Comparison of ENCODE assay signal across 17 cellular contexts in genomic region chr7:121244120-121244865, GRCh38.
DNase-seq lines count a peak whose midpoint lies in the region; ATAC-seq and TF ChIP-seq lines count a peak whose summit lies in the region.
"Had no signal": no experiment of that assay in that cellular context is flagged by ENCODE, and none has a peak within 500 bp of the region (broad histone marks: within the 10 kb centered on the region; RNA-seq: fewer than 3 reads in every experiment).

No MANE protein-coding gene starts in this region.

- peaks cover 8 to 36% (median 23%) of the 10 kb centered on the region in 5 experiments for H3K9me3 Mint-ChIP-seq in brain

- peaks cover 3 to 60% of the 10 kb centered on the region in 2 donors for H3K36me3 ChIP-seq in gastrocnemius medialis
- H3K36me3 ChIP-seq: uterus had no signal

- H3K4me3 Mint-ChIP-seq in brain, result peak overlapping the region in 2 of 5 experiments; percentile 8 to 9
- H3K4me3 Mint-ChIP-seq: activated CD4-positive, alpha-beta T cell treated with anti-CD3 and anti-CD28 coated beads for 36 hours; activated naive CD8-positive, alpha-beta T cell treated with anti-CD3 and anti-CD28 coated beads, Interleukin-2, amount 10 ng/mL, durations not matched to agents 7 days and 5 days; CD4-positive, alpha-beta memory T cell had no signal

- peak; percentile 58 to 68 for ATAC-seq in gastrocnemius medialis
- no peak for ATAC-seq in left lobe of liver
- ATAC-seq: activated CD4-positive, alpha-beta T cell treated with anti-CD3 and anti-CD28 coated beads for 36 hours; PC-3 had no signal

- TF ChIP-seq CTCF in brain (conservative IDR thresholded peaks at IDR 0.05) (no peak), gastrocnemius medialis (IDR thresholded peaks at IDR 0.05 in 4 of 5, conservative IDR thresholded peaks at IDR 0.05 in 1 of 5) (no peak)

- intact Hi-C loops in gastrocnemius medialis (cut with DNase I; ENCODE audit: low total_unique reads), result no loop called here

- peaks cover 3% of the 10 kb centered on the region for H3K27me3 Mint-ChIP-seq in brain

- H3K4me3 ChIP-seq in gastrocnemius medialis, result no peak overlapping the region
- H3K4me3 ChIP-seq: GM23248, right atrium auricular region, uterus had no signal

- DNase-seq in G401 (ENCODE audit: low spot score), result peak; percentile 58
- peak; percentile 98 for DNase-seq in NCI-H1694 treated with DMSO at 0.1 percent for 48 hours (lab: John Stamatoyannopoulos, UW)
- DNase-seq in gastrocnemius medialis, result peak in 1 of 2 donors; percentile 24
- DNase-seq in NCI-H2029 treated with DMSO at 0.1 percent for 48 hours (lab: John Stamatoyannopoulos, UW), result no peak
- no peak for DNase-seq in activated gamma-delta T cell treated with Interleukin-2 at 50 U/mL for 16 hours
- DNase-seq in left lobe of liver (ENCODE audit: low spot score), result no peak
- DNase-seq: activated CD4-positive, alpha-beta T cell treated with anti-CD3 and anti-CD28 coated beads for 36 hours; activated naive CD8-positive, alpha-beta T cell treated with anti-CD3 and anti-CD28 coated beads, Interleukin-2, amount 10 ng/mL, durations not matched to agents 7 days and 5 days; activated T-cell treated with anti-CD3 and anti-CD28 coated beads, Interleukin-2, amount 50 U/mL, for 1 hour; CD4-positive, alpha-beta memory T cell; GM23248; NCI-H1436; PC-3; stimulated activated naive CD4-positive, alpha-beta T cell; uterus had no signal

- peaks cover 18% of the 10 kb centered on the region for H3K36me3 Mint-ChIP-seq in brain
- H3K36me3 Mint-ChIP-seq: activated naive CD8-positive, alpha-beta T cell treated with anti-CD3 and anti-CD28 coated beads, Interleukin-2, amount 10 ng/mL, durations not matched to agents 7 days and 5 days; CD4-positive, alpha-beta memory T cell had no signal

- H3K27me3 ChIP-seq in gastrocnemius medialis, result no peaks in the 10 kb centered on the region
- H3K27me3 ChIP-seq: right atrium auricular region, uterus had no signal

- H3K4me1 ChIP-seq in gastrocnemius medialis, result peaks cover 0 to 7% of the 10 kb centered on the region in 2 donors
- H3K4me1 ChIP-seq: right atrium auricular region, uterus had no signal

- peaks cover 26% of the 10 kb centered on the region for H3K4me1 Mint-ChIP-seq in brain
- H3K4me1 Mint-ChIP-seq: activated CD4-positive, alpha-beta T cell treated with anti-CD3 and anti-CD28 coated beads for 36 hours; activated naive CD8-positive, alpha-beta T cell treated with anti-CD3 and anti-CD28 coated beads, Interleukin-2, amount 10 ng/mL, durations not matched to agents 7 days and 5 days; CD4-positive, alpha-beta memory T cell had no signal

- no peaks in the 10 kb centered on the region for H3K9me3 ChIP-seq in gastrocnemius medialis

- H3K27ac ChIP-seq in gastrocnemius medialis, result peak overlapping the region; percentile 21 to 73 (median 51)
- H3K27ac ChIP-seq: GM23248, right atrium auricular region, uterus had no signal

- peak overlapping the region; percentile 14 to 68 (median 61) for H3K27ac Mint-ChIP-seq in brain
- H3K27ac Mint-ChIP-seq: activated CD4-positive, alpha-beta T cell treated with anti-CD3 and anti-CD28 coated beads for 36 hours; activated naive CD8-positive, alpha-beta T cell treated with anti-CD3 and anti-CD28 coated beads, Interleukin-2, amount 10 ng/mL, durations not matched to agents 7 days and 5 days; CD4-positive, alpha-beta memory T cell had no signal

- no peak for TF ChIP-seq POLR2A in gastrocnemius medialis (IDR thresholded peaks at IDR 0.05)

- in situ Hi-C loops in G401 (cut with HindIII; ENCODE audit: low sequenced_read_pairs) (no loop called here), gastrocnemius medialis (cut with MboI; ENCODE audit: low sequenced_read_pairs in 4 of 4) (no loop called here)

Comparison
In these comparisons a context has a peak if more than half of its experiments do, and no peak if none do; other contexts are left out.
1. DNase-seq: peak in G401 (single experiment) and NCI-H1694 treated with DMSO at 0.1 percent for 48 hours (single experiment); none in NCI-H2029 treated with DMSO at 0.1 percent for 48 hours (single experiment), activated gamma-delta T cell treated with Interleukin-2 at 50 U/mL for 16 hours (single experiment) and left lobe of liver (single experiment).